ENCODE assay signal across 16 cellular contexts in genomic region chr3:80677796-80678195, GRCh38.
DNase-seq lines count a peak whose midpoint lies in the region; ATAC-seq and TF ChIP-seq lines count a peak whose summit lies in the region.
"Had no signal": no experiment of that assay in that cellular context is flagged by ENCODE, and none has a peak within 500 bp of the region (broad histone marks: within the 10 kb centered on the region; RNA-seq: fewer than 3 reads in every experiment).

No MANE protein-coding gene starts in this region.

- H3K23ac ChIP-seq in trophoblast cell (ENCODE audit: low read length), result no peak overlapping the region

- H3K9ac ChIP-seq in trophoblast cell (ENCODE audit: low read length), result no peak overlapping the region

- no peak overlapping the region for H3K14ac ChIP-seq in trophoblast cell (ENCODE audit: low read length)

- peaks cover 4% of the 10 kb centered on the region for H3K9me3 Mint-ChIP-seq in activated B cell treated with CpG ODN at 0.5 μM for 24 hours

- H3K36me3 Mint-ChIP-seq in activated B cell treated with CpG ODN at 0.5 μM for 24 hours (ENCODE audit: low read depth), result no peaks in the 10 kb centered on the region

- H4K8ac ChIP-seq in trophoblast cell (ENCODE audit: low read depth, low read length), result no peak overlapping the region

- DNase-seq in A673 (ENCODE audit: low spot score) (peak; percentile 82), HS-5 (ENCODE audit: low read depth) (peak; percentile 25), activated B cell treated with CpG ODN at 0.5 μM for 24 hours (no peak), glomerular endothelial cell (ENCODE audit: extremely low read depth, low read depth, low spot score) (peak; percentile 58), HK-2 (ENCODE audit: unreplicated experiment) (no peak), trophoblast cell (no peak), adrenal gland (no peak)
- no peak for DNase-seq in effector memory CD4-positive, alpha-beta T cell
- DNase-seq: activated CD4-positive, alpha-beta T cell treated with anti-CD3 and anti-CD28 coated beads, Interleukin-2, amount 10 ng/mL, durations not matched to agents 7 days and 5 days; activated naive CD8-positive, alpha-beta T cell treated with anti-CD3 and anti-CD28 coated beads, Interleukin-2, amount 50 U/mL, for 24 hours; hippocampal formation; left colon; NCI-H1048; Right ventricle myocardium superior; T-helper 9 cell had no signal

- H3K27ac ChIP-seq in A673 (ENCODE audit: low read depth, low read length, poor library complexity, severe bottlenecking), result peak overlapping the region; percentile 51
- no peak overlapping the region for H3K27ac ChIP-seq in effector memory CD4-positive, alpha-beta T cell (ENCODE audit: insufficient read depth, low read length, poor library complexity, severe bottlenecking)
- no peak overlapping the region for H3K27ac ChIP-seq in trophoblast cell (ENCODE audit: low read depth, low read length)
- no peak overlapping the region for H3K27ac ChIP-seq in adrenal gland
- H3K27ac ChIP-seq: epithelial cell of prostate had no signal

- H2AFZ ChIP-seq in trophoblast cell (ENCODE audit: insufficient read depth, low read length, poor library complexity), result no peak overlapping the region

- H3K27me3 Mint-ChIP-seq in activated B cell treated with CpG ODN at 0.5 μM for 24 hours, result no peaks in the 10 kb centered on the region
- H3K27me3 Mint-ChIP-seq: activated CD4-positive, alpha-beta T cell treated with anti-CD3 and anti-CD28 coated beads, Interleukin-2, amount 10 ng/mL, durations not matched to agents 7 days and 5 days; activated naive CD8-positive, alpha-beta T cell treated with anti-CD3 and anti-CD28 coated beads, Interleukin-2, amount 50 U/mL, for 24 hours had no signal

- POLR2A ChIA-PET in A673 (lab: Charles Lee; ENCODE audit: low non-redundant PET), result no interaction called here
- POLR2A ChIA-PET in activated B cell treated with CpG ODN at 0.5 μM for 24 hours (lab: Charles Lee), result no interaction called here

- no peak for TF ChIP-seq POLR2A in adrenal gland (IDR thresholded peaks at IDR 0.05)

- H2AK5ac ChIP-seq in trophoblast cell (ENCODE audit: low read length), result no peak overlapping the region

- H3K9me3 ChIP-seq in A673 (ENCODE audit: low read depth, low read length, poor library complexity, severe bottlenecking) (no peaks in the 10 kb centered on the region), trophoblast cell (ENCODE audit: insufficient read depth, low read depth, low read length) (no peaks in the 10 kb centered on the region), adrenal gland (replicated peaks in 1 of 3) (no peaks in the 10 kb centered on the region)
- H3K9me3 ChIP-seq in effector memory CD4-positive, alpha-beta T cell (ENCODE audit: control insufficient read depth, low read length), result no peaks in the 10 kb centered on the region

- no peaks in the 10 kb centered on the region for H3K79me1 ChIP-seq in trophoblast cell (ENCODE audit: low read length)

- CTCF ChIA-PET in A673 (lab: Charles Lee), result no interaction called here
- CTCF ChIA-PET in activated B cell treated with CpG ODN at 0.5 μM for 24 hours (lab: Charles Lee), result no interaction called here

- intact Hi-C loops in A673 (cut with micrococcal nuclease; ENCODE audit: unreplicated experiment), result loop anchor here (5.0 to 10.0 kb wide), 2 partner anchors 70 to 153 kb away; no protein-coding TSS in a partner anchor
- intact Hi-C loops in activated B cell treated with CpG ODN at 0.5 μM for 24 hours (cut with micrococcal nuclease), result no loop called here
- intact Hi-C loops in adrenal gland (cut with DNase I), result no loop called here

- peak overlapping the region; percentile 50 for H3K27ac Mint-ChIP-seq in activated B cell treated with CpG ODN at 0.5 μM for 24 hours
- H3K27ac Mint-ChIP-seq: activated CD4-positive, alpha-beta T cell treated with anti-CD3 and anti-CD28 coated beads, Interleukin-2, amount 10 ng/mL, durations not matched to agents 7 days and 5 days; activated naive CD8-positive, alpha-beta T cell treated with anti-CD3 and anti-CD28 coated beads, Interleukin-2, amount 50 U/mL, for 24 hours had no signal

- H2BK120ac ChIP-seq in trophoblast cell (ENCODE audit: insufficient read depth, low read length, poor library complexity), result no peak overlapping the region

- no peak overlapping the region for H3K4me2 ChIP-seq in trophoblast cell (ENCODE audit: low read length)

- H3K36me3 ChIP-seq in A673 (ENCODE audit: insufficient read depth, low read length, poor library complexity, severe bottlenecking) (no peaks in the 10 kb centered on the region), trophoblast cell (ENCODE audit: control insufficient read depth in 1 of 2, insufficient read depth in 2 of 2, low read length in 2 of 2) (no peaks in the 10 kb centered on the region), adrenal gland (replicated peaks in 1 of 2) (no peaks in the 10 kb centered on the region)
- no peaks in the 10 kb centered on the region for H3K36me3 ChIP-seq in effector memory CD4-positive, alpha-beta T cell (ENCODE audit: control insufficient read depth, insufficient read depth, low read length)

- H3K27me3 ChIP-seq in A673 (replicated peaks; ENCODE audit: insufficient read depth, low read depth, low read length, poor library complexity), result no peaks in the 10 kb centered on the region
- H3K27me3 ChIP-seq in effector memory CD4-positive, alpha-beta T cell (replicated peaks; ENCODE audit: control insufficient read depth, insufficient read depth, low read length, poor library complexity, severe bottlenecking), result no peaks in the 10 kb centered on the region
- H3K27me3 ChIP-seq in trophoblast cell (ENCODE audit: insufficient read depth, low read length), result no peaks in the 10 kb centered on the region
- no peaks in the 10 kb centered on the region for H3K27me3 ChIP-seq in adrenal gland

- H2BK5ac ChIP-seq in trophoblast cell (ENCODE audit: low read depth, low read length, poor library complexity), result no peak overlapping the region

- H3K18ac ChIP-seq in trophoblast cell (ENCODE audit: low read length), result no peak overlapping the region

- no peaks in the 10 kb centered on the region for H3K79me2 ChIP-seq in trophoblast cell (ENCODE audit: control insufficient read depth, insufficient read depth, low read length, poor library complexity)

- H3K4ac ChIP-seq in trophoblast cell (ENCODE audit: low read depth, low read length), result no peak overlapping the region

- peak; percentile 21 for ATAC-seq in activated B cell treated with CpG ODN at 0.5 μM for 24 hours (ENCODE audit: low read depth)
- ATAC-seq: activated naive CD8-positive, alpha-beta T cell treated with anti-CD3 and anti-CD28 coated beads, Interleukin-2, amount 50 U/mL, for 24 hours; left colon had no signal

- BruUV-seq in A673 (replicated peaks; lab: Mats Ljungman, UMichigan), result no TSS peak

- H3K4me3 ChIP-seq in A673 (ENCODE audit: low read depth, low read length, poor library complexity, severe bottlenecking), result no peak overlapping the region
- H3K4me3 ChIP-seq in effector memory CD4-positive, alpha-beta T cell (ENCODE audit: insufficient read depth, low read depth, low read length, poor library complexity, severe bottlenecking), result no peak overlapping the region
- no peak overlapping the region for H3K4me3 ChIP-seq in trophoblast cell (ENCODE audit: low read depth, low read length)
- H3K4me3 ChIP-seq in adrenal gland, result no peak overlapping the region

- H3K4me1 ChIP-seq in A673 (ENCODE audit: insufficient read depth, low read length, poor library complexity, severe bottlenecking), result no peaks in the 10 kb centered on the region
- no peaks in the 10 kb centered on the region for H3K4me1 ChIP-seq in effector memory CD4-positive, alpha-beta T cell (ENCODE audit: control insufficient read depth, insufficient read depth, low read length, poor library complexity, severe bottlenecking)
- no peaks in the 10 kb centered on the region for H3K4me1 ChIP-seq in trophoblast cell (ENCODE audit: control insufficient read depth in 1 of 2, insufficient read depth in 2 of 2, low read length in 2 of 2)
- H3K4me1 ChIP-seq in adrenal gland (replicated peaks in 1 of 2), result no peaks in the 10 kb centered on the region

- no peak overlapping the region for H3K4me3 Mint-ChIP-seq in activated B cell treated with CpG ODN at 0.5 μM for 24 hours
- H3K4me3 Mint-ChIP-seq: activated CD4-positive, alpha-beta T cell treated with anti-CD3 and anti-CD28 coated beads, Interleukin-2, amount 10 ng/mL, durations not matched to agents 7 days and 5 days; activated naive CD8-positive, alpha-beta T cell treated with anti-CD3 and anti-CD28 coated beads, Interleukin-2, amount 50 U/mL, for 24 hours had no signal

- H4K12ac ChIP-seq in trophoblast cell (ENCODE audit: low read depth, low read length), result no peak overlapping the region

- no peaks in the 10 kb centered on the region for H3K4me1 Mint-ChIP-seq in activated B cell treated with CpG ODN at 0.5 μM for 24 hours
- H3K4me1 Mint-ChIP-seq: activated CD4-positive, alpha-beta T cell treated with anti-CD3 and anti-CD28 coated beads, Interleukin-2, amount 10 ng/mL, durations not matched to agents 7 days and 5 days; activated naive CD8-positive, alpha-beta T cell treated with anti-CD3 and anti-CD28 coated beads, Interleukin-2, amount 50 U/mL, for 24 hours had no signal

- no CpG with 5 or more reads among the region's 6 CpGs for WGBS in trophoblast cell (ENCODE audit: extremely low coverage, insufficient coverage, insufficient read length)
- whole genome bisulfite sequencing in adrenal gland, 4 donors, result 62 to 71% (median 64%) methylated on average over 6 of the region's 6 CpGs

- H4K91ac ChIP-seq in trophoblast cell (ENCODE audit: low read depth, low read length), result no peak overlapping the region

- H2BK12ac ChIP-seq in trophoblast cell (ENCODE audit: low read length), result no peak overlapping the region

- TF ChIP-seq CTCF in A673 (conservative IDR thresholded peaks at IDR 0.05; ENCODE audit: low read depth, low read length), result no peak
- TF ChIP-seq CTCF in activated B cell treated with CpG ODN at 0.5 μM for 24 hours (IDR thresholded peaks at IDR 0.05), result no peak
- TF ChIP-seq CTCF in adrenal gland (IDR thresholded peaks at IDR 0.05), result no peak

Comparison
In these comparisons a context has a peak if more than half of its experiments do, and no peak if none do; other contexts are left out.
1. DNase-seq: peak in A673 (single experiment), HS-5 (single experiment) and glomerular endothelial cell (single experiment); none in activated B cell treated with CpG ODN at 0.5 μM for 24 hours (single experiment), HK-2 (single experiment), effector memory CD4-positive, alpha-beta T cell (0 of 3), trophoblast cell (0 of 2) and adrenal gland (0 of 7).